22 cellular contexts compared by ENCODE assay signal in the genomic region with DNA sequence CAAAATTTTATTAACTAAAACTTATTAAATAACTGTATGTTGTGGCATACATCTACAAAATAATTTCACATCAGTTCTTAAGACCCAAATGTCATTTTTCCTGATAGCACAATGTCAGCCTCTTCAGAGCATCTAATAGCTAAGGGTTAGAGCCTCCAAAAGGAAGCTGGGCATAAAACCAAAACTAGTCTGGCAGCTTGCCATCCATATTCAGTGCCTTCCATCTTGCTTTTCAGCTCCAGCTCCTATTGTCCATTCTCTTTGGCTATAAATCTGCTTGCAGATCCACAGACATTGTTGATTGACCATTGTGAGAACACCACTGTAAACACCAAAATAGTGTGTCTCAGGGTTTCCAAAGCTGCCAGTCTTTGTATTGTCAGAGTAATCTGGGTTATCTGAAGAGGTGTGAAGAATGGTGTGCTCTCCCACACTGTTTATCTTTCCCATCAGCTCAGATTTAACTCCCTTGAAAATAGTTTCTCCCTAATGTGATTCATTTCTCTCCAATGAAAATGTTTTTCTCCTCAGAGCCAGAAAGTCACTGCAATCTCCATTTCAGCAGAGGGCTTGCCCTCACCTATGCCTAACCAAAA.
A peak's percentile ranks its signal among the peaks of the same experiment; 100 is the strongest.
DNase-seq lines count a peak whose midpoint lies in the region; ATAC-seq and TF ChIP-seq lines count a peak whose summit lies in the region.
"Had no signal": no experiment of that assay in that cellular context is flagged by ENCODE, and none has a peak within 500 bp of the region (broad histone marks: within the 10 kb centered on the region; RNA-seq: fewer than 3 reads in every experiment).

No MANE protein-coding gene starts in this region.

- no peak overlapping the region for H3K4me2 ChIP-seq in smooth muscle cell
- H3K4me2 ChIP-seq: PC-9 had no signal

- H3K36me3 ChIP-seq in brain microvascular endothelial cell (replicated peaks), result no peaks in the 10 kb centered on the region
- no peaks in the 10 kb centered on the region for H3K36me3 ChIP-seq in smooth muscle cell (ENCODE audit: low read depth)
- H3K36me3 ChIP-seq: sigmoid colon, vagina had no signal

- DNase-seq in Ammon's horn (ENCODE audit: low spot score), result peak; percentile 41
- DNase-seq in NCI-H1092 (lab: John Stamatoyannopoulos, UW), result peak; percentile 38
- peak; percentile 95 for DNase-seq in NCI-H345 (lab: John Stamatoyannopoulos, UW)
- DNase-seq in fibroblast of pulmonary artery (ENCODE audit: low read depth), result peak; percentile 13
- no peak for DNase-seq in brain microvascular endothelial cell
- no peak for DNase-seq in smooth muscle cell (lab: John Stamatoyannopoulos, UW; ENCODE audit: unreplicated experiment)
- DNase-seq: activated CD4-positive, CD25-positive, alpha-beta regulatory T cell treated with anti-CD3 and anti-CD28 coated beads, Interleukin-2, amount 50 U/mL, for 72 hours; activated effector memory CD4-positive, alpha-beta T cell treated with Interleukin-2 at 50 U/mL for 16 hours; amniotic stem cell; CD8-positive, alpha-beta T cell; cerebellar nuclear complex; GDM1; left cardiac atrium; NCI-H524 treated with DMSO at 0.1 percent for 48 hours; PC-9; sigmoid colon; stimulated activated CD4-positive, alpha-beta T cell treated with anti-CD3 and anti-CD28 coated beads, Interleukin-2, amount 100 ng/mL, for 48 hours; T-helper 9 cell had no signal

- no peaks in the 10 kb centered on the region for H3K9me3 ChIP-seq in smooth muscle cell (replicated peaks; ENCODE audit: low read depth)
- H3K9me3 ChIP-seq: sigmoid colon, vagina had no signal

- H3K4me1 ChIP-seq in smooth muscle cell (ENCODE audit: low read depth), result no peaks in the 10 kb centered on the region
- H3K4me1 ChIP-seq: sigmoid colon, vagina had no signal

- in situ Hi-C loops in brain microvascular endothelial cell (cut with HindIII; ENCODE audit: low pct_ligation_motif_present, low sequenced_read_pairs), result no loop called here

- no peaks in the 10 kb centered on the region for H3F3A ChIP-seq in smooth muscle cell (ENCODE audit: low read depth)

- TF ChIP-seq CTCF in fibroblast of pulmonary artery (IDR thresholded peaks at IDR 0.05; ENCODE audit: low read length, missing control alignments), result no peak
- TF ChIP-seq CTCF in brain microvascular endothelial cell (IDR thresholded peaks at IDR 0.05; ENCODE audit: low read depth, low read length, missing control alignments), result no peak
- TF ChIP-seq CTCF in smooth muscle cell (IDR thresholded peaks at IDR 0.05; ENCODE audit: borderline replicate concordance, insufficient read depth, poor library complexity, severe bottlenecking), result no peak

- no peaks in the 10 kb centered on the region for H4K20me1 ChIP-seq in smooth muscle cell (ENCODE audit: low read depth)

- ATAC-seq in GM18520 (IDR thresholded peaks at IDR 0.05; ENCODE audit: unreplicated experiment), result no peak
- ATAC-seq in HG03196 (IDR thresholded peaks at IDR 0.05; ENCODE audit: unreplicated experiment), result no peak
- ATAC-seq: CD8-positive, alpha-beta T cell; GM12878; left cardiac atrium had no signal

- H3K4me3 ChIP-seq in fibroblast of pulmonary artery (replicated peaks; ENCODE audit: low read depth, low read length) (no peak overlapping the region), brain microvascular endothelial cell (ENCODE audit: low read depth, low read length) (no peak overlapping the region), smooth muscle cell (no peak overlapping the region)
- H3K4me3 ChIP-seq: GM12878, PC-9, sigmoid colon, vagina had no signal

- no peaks in the 10 kb centered on the region for H3K79me2 ChIP-seq in smooth muscle cell (ENCODE audit: low read depth)

- H3K9ac ChIP-seq in smooth muscle cell (ENCODE audit: low read depth), result no peak overlapping the region

- no peaks in the 10 kb centered on the region for H3K27me3 ChIP-seq in brain microvascular endothelial cell (replicated peaks)
- H3K27me3 ChIP-seq in smooth muscle cell (ENCODE audit: low read depth), result no peaks in the 10 kb centered on the region
- H3K27me3 ChIP-seq: sigmoid colon, vagina had no signal

- no peak overlapping the region for H3K27ac ChIP-seq in brain microvascular endothelial cell
- H3K27ac ChIP-seq in smooth muscle cell (ENCODE audit: low read depth), result no peak overlapping the region
- H3K27ac ChIP-seq: PC-9, sigmoid colon, vagina had no signal

- H2AFZ ChIP-seq in smooth muscle cell (ENCODE audit: low read depth), result no peak overlapping the region
- H2AFZ ChIP-seq: PC-9 had no signal

Comparison
In these comparisons a context has a peak if more than half of its experiments do, and no peak if none do; other contexts are left out.
1. DNase-seq: peak in Ammon's horn (single experiment), NCI-H1092 (single experiment), NCI-H345 (single experiment) and fibroblast of pulmonary artery (single experiment); none in brain microvascular endothelial cell (single experiment) and smooth muscle cell (single experiment).